In the genomic region with DNA sequence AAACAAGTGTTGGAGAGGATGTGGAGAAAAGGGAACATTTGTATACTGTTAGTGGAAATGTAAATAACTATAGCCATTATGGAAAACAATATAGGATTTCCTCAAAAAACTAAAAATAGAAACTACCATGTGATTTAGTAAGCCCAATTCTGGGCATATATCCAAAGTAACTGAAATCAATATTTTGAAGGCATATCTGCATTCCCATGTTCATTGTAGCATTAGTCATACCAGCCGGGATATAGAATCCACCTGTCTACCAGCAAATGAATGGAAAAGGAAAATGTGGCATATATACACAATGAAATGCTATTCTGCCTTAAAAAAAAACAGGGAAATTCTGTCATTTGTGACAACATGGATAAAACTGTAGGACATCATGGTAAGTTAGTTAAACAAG, we compare ENCODE assay signal across 20 cellular contexts. TPM values are rescaled to one million over a fixed set of nuclear protein-coding genes. Genes with fewer than 3 reads are reported as not detected.
DNase-seq lines count a peak whose midpoint lies in the region; ATAC-seq, FAIRE-seq and TF ChIP-seq lines count a peak whose summit lies in the region.
"Had no signal": no experiment of that assay in that cellular context is flagged by ENCODE, and none has a peak within 500 bp of the region (broad histone marks: within the 10 kb centered on the region; RNA-seq: fewer than 3 reads in every experiment).

No MANE protein-coding gene starts in this region.

- peak; percentile 13 for DNase-seq in NCI-H1105 treated with DMSO at 0.1 percent for 48 hours (lab: John Stamatoyannopoulos, UW)
- no peak for DNase-seq in NCI-H1105 (lab: John Stamatoyannopoulos, UW)
- DNase-seq in LHCN-M2 (ENCODE audit: low read depth) = peak; percentile 12
- peak; percentile 43 for DNase-seq in bronchial epithelial cell (ENCODE audit: low read depth)
- no peak for DNase-seq in pancreas
- DNase-seq in activated T-cell treated with anti-CD3 and anti-CD28 coated beads, Interleukin-2, amount 50 U/mL, for 48 hours = no peak
- DNase-seq in pons (ENCODE audit: low spot score) = no peak
- DNase-seq in activated CD4-positive, alpha-beta T cell treated with anti-CD3 and anti-CD28 coated beads, Interleukin-2, amount 10 ng/mL, durations not matched to agents 7 days and 5 days = no peak
- DNase-seq: 8988T; CD4-positive, CD25-positive, alpha-beta regulatory T cell; COR-L47; DMS 273 treated with DMSO at 0.1 percent for 48 hours; GDM1; NCI-H1694 treated with DMSO at 0.1 percent for 48 hours; NCI-H2107; NCI-H526 treated with DMSO at 0.1 percent for 48 hours; NK-92 treated with Interleukin-12 subunit alpha and Interleukin-12 subunit beta, amount 100 ng/mL, for 24 hours; Right ventricle myocardium superior had no signal

- no peaks in the 10 kb centered on the region for H3K9me3 Mint-ChIP-seq in activated CD4-positive, alpha-beta T cell treated with anti-CD3 and anti-CD28 coated beads, Interleukin-2, amount 10 ng/mL, durations not matched to agents 7 days and 5 days

- intact Hi-C loops in pancreas (cut with DNase I) = no loop called here

- H3K36me3 Mint-ChIP-seq in activated CD4-positive, alpha-beta T cell treated with anti-CD3 and anti-CD28 coated beads, Interleukin-2, amount 10 ng/mL, durations not matched to agents 7 days and 5 days (ENCODE audit: low read depth) = no peaks in the 10 kb centered on the region
- H3K36me3 Mint-ChIP-seq: CD4-positive, CD25-positive, alpha-beta regulatory T cell had no signal

- ATAC-seq in pancreas = peak; percentile 73 to 83 (median 74)

- WGBS in pancreas, 2 donors = 5 to 15% methylated on average over 1 of the region's 1 CpG

- H3K27me3 Mint-ChIP-seq in activated CD4-positive, alpha-beta T cell treated with anti-CD3 and anti-CD28 coated beads, Interleukin-2, amount 10 ng/mL, durations not matched to agents 7 days and 5 days = peaks cover 20% of the 10 kb centered on the region

- FAIRE-seq in bronchial epithelial cell (lab: Jason Lieb, UNC) = no peak
- no peak for FAIRE-seq in pancreas (lab: Jason Lieb, UNC)

- H3K4me1 ChIP-seq in pancreas = peaks cover 0 to 3% (median 0%) of the 10 kb centered on the region in 3 donors
- H3K4me1 ChIP-seq: HAP-1 had no signal

- no peak overlapping the region for H3K27ac ChIP-seq in pancreas

- H3K4me1 Mint-ChIP-seq in activated CD4-positive, alpha-beta T cell treated with anti-CD3 and anti-CD28 coated beads, Interleukin-2, amount 10 ng/mL, durations not matched to agents 7 days and 5 days = no peaks in the 10 kb centered on the region

- POLR2A ChIA-PET in activated CD4-positive, alpha-beta T cell treated with anti-CD3 and anti-CD28 coated beads, Interleukin-2, amount 10 ng/mL, durations not matched to agents 7 days and 5 days (lab: Charles Lee) = no interaction called here

- H3K27ac Mint-ChIP-seq in activated CD4-positive, alpha-beta T cell treated with anti-CD3 and anti-CD28 coated beads, Interleukin-2, amount 10 ng/mL, durations not matched to agents 7 days and 5 days = no peak overlapping the region
- H3K27ac Mint-ChIP-seq: CD4-positive, CD25-positive, alpha-beta regulatory T cell had no signal

- H3K27me3 ChIP-seq in bronchial epithelial cell (ENCODE audit: control insufficient read depth, insufficient read depth, low read length) (no peaks in the 10 kb centered on the region), pancreas (no peaks in the 10 kb centered on the region)

- no peak for TF ChIP-seq CTCF in bronchial epithelial cell (IDR thresholded peaks at IDR 0.05; ENCODE audit: insufficient read depth, low read length, severe bottlenecking)
- no peak for TF ChIP-seq CTCF in pancreas (IDR thresholded peaks at IDR 0.05)

- H3K4me3 Mint-ChIP-seq in activated CD4-positive, alpha-beta T cell treated with anti-CD3 and anti-CD28 coated beads, Interleukin-2, amount 10 ng/mL, durations not matched to agents 7 days and 5 days = no peak overlapping the region
- H3K4me3 Mint-ChIP-seq: CD4-positive, CD25-positive, alpha-beta regulatory T cell had no signal

- H3K4me3 ChIP-seq in bronchial epithelial cell (ENCODE audit: low read depth, low read length) (no peak overlapping the region), pancreas (no peak overlapping the region)
- H3K4me3 ChIP-seq: HAP-1 had no signal

- no peaks in the 10 kb centered on the region for H3K36me3 ChIP-seq in bronchial epithelial cell (ENCODE audit: control insufficient read depth, insufficient read depth, low read length)
- H3K36me3 ChIP-seq in pancreas = no peaks in the 10 kb centered on the region
- H3K36me3 ChIP-seq: HAP-1 had no signal

- no peaks in the 10 kb centered on the region for H3K9me3 ChIP-seq in pancreas
- H3K9me3 ChIP-seq: HAP-1 had no signal

- CTCF ChIA-PET in activated CD4-positive, alpha-beta T cell treated with anti-CD3 and anti-CD28 coated beads, Interleukin-2, amount 10 ng/mL, durations not matched to agents 7 days and 5 days (lab: Charles Lee) = no interaction called here

RNA-seq across cellular contexts. Expression of a gene that starts 15.3 kb away (rescaled TPM):
- not detected in 2 replicates for total RNA-seq in LHCN-M2 (2014; rRNA removed)
- not detected for polyA plus RNA-seq in LHCN-M2 (2012)
- total RNA-seq in bronchial epithelial cell = not detected in 2 replicates
- total RNA-seq in pancreas = under 1 TPM in 4 of 6 donors, not detected in 2; 0.15 to 0.34 (median 0.22) TPM
- polyA plus RNA-seq in pancreas = under 1 TPM; 0.23 to 0.45 TPM
- total RNA-seq in activated CD4-positive, alpha-beta T cell treated with anti-CD3 and anti-CD28 coated beads, Interleukin-2, amount 10 ng/mL, durations not matched to agents 7 days and 5 days = not detected
- total RNA-seq: CD4-positive, CD25-positive, alpha-beta regulatory T cell; OCI-LY7; Right ventricle myocardium superior had no signal
- polyA plus RNA-seq: CD4-positive, CD25-positive, alpha-beta regulatory T cell had no signal

Comparison
In these comparisons a context has a peak if more than half of its experiments do, and no peak if none do; other contexts are left out.
1. DNase-seq: peak in NCI-H1105 treated with DMSO at 0.1 percent for 48 hours (single experiment), LHCN-M2 (single experiment) and bronchial epithelial cell (single experiment); none in NCI-H1105 (single experiment), pancreas (0 of 6), activated T-cell treated with anti-CD3 and anti-CD28 coated beads, Interleukin-2, amount 50 U/mL, for 48 hours (0 of 2), pons (single experiment) and activated CD4-positive, alpha-beta T cell treated with anti-CD3 and anti-CD28 coated beads, Interleukin-2, amount 10 ng/mL, durations not matched to agents 7 days and 5 days (single experiment).